24 cellular contexts compared by ENCODE assay signal in genomic region chr21:44805226-44805625, GRCh38.
"Had no signal": no experiment of that assay in that cellular context is flagged by ENCODE, and none has a peak within 500 bp of the region (broad histone marks: within the 10 kb centered on the region; RNA-seq: fewer than 3 reads in every experiment).

No MANE protein-coding gene starts in this region.

- H3K27me3 ChIP-seq: esophagus squamous epithelium, gastrocnemius medialis, pancreas, right atrium auricular region, tibial artery, uterus had no signal

- H3K27ac ChIP-seq: coronary artery, esophagus squamous epithelium, gastrocnemius medialis, left ventricle myocardium inferior, pancreas, psoas muscle, right atrium auricular region, tibial artery, uterus, VCaP had no signal

- DNase-seq: activated CD4-positive, alpha-beta T cell treated with anti-CD3 and anti-CD28 coated beads, Interleukin-2, amount 10 ng/mL, durations not matched to agents 7 days and 5 days; activated CD8-positive, alpha-beta memory T cell treated with anti-CD3 and anti-CD28 coated beads, Interleukin-2, amount 10 ng/mL, durations not matched to agents 7 days and 5 days; activated CD8-positive, alpha-beta T cell treated with anti-CD3 and anti-CD28 coated beads for 36 hours; activated gamma-delta T cell treated with Interleukin-2 at 50 U/mL for 16 hours; activated T-cell treated with anti-CD3 and anti-CD28 coated beads for 4 hours; amygdala; cerebellar nuclear complex; esophagus squamous epithelium; gastrocnemius medialis; head of caudate nucleus; hypothalamus; left ventricle myocardium inferior; mammary epithelial cell; midbrain; psoas muscle; stimulated activated CD4-positive, alpha-beta T cell treated with anti-CD3 and anti-CD28 coated beads, Interleukin-12 subunit alpha, Interleukin-12 subunit beta, amount 100 ng/mL, for 4 hours; stimulated activated CD4-positive, alpha-beta T cell treated with anti-CD3 and anti-CD28 coated beads, Interleukin-4, amount 100 ng/mL, for 4 hours; substantia nigra; tibial artery; uterus had no signal

- H3K9me3 ChIP-seq: esophagus squamous epithelium, gastrocnemius medialis, left ventricle myocardium inferior, pancreas, psoas muscle, right atrium auricular region, tibial artery, uterus had no signal

- H3K4me3 ChIP-seq: coronary artery, esophagus squamous epithelium, gastrocnemius medialis, left ventricle myocardium inferior, pancreas, psoas muscle, right atrium auricular region, tibial artery, uterus had no signal

- H3K36me3 ChIP-seq: uterus had no signal
